Comparison of ENCODE assay signal across 7 cellular contexts in the genomic region with DNA sequence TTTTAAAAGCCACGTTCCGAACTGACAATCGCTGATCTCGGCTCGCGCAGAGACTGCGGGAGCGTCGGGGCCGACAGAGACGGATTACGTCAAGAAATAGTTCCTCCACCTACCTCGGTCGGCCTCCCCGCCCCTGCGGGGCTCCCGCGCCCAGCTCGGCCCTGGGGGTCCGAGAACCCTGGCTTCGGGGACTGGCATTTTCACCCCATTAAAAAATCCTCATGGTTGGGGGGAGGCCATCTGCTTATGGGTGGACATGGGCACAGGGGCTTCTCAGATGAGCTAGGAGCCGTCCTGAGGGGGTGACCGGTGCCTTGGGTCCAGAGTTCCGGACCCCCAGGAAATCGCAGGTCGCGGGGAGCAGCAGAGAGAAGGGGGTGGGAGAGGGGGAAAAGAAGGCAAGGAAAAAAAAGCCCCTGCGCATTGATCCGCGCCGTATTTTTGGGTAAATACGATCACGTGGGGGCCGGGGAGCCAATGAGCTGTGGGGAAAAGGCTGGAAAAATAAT. TPM values are rescaled to one million over a fixed set of nuclear protein-coding genes. Genes with fewer than 3 reads are reported as not detected.
A peak's percentile ranks its signal among the peaks of the same experiment; 100 is the strongest.
DNase-seq lines count a peak whose midpoint lies in the region; ATAC-seq and TF ChIP-seq lines count a peak whose summit lies in the region.

No MANE protein-coding gene starts in this region.

- H4K20me1 ChIP-seq in osteoblast (ENCODE audit: insufficient read depth, low read length) = peaks cover 6% of the 10 kb centered on the region

- H3K4me3 ChIP-seq in breast epithelium = peak overlapping the region; percentile 71 to 96 (median 82)
- peak overlapping the region; percentile 93 for H3K4me3 ChIP-seq in osteoblast (ENCODE audit: insufficient read depth, low read length)

- no peaks in the 10 kb centered on the region for H3K36me3 ChIP-seq in breast epithelium
- peaks cover 10% of the 10 kb centered on the region for H3K36me3 ChIP-seq in osteoblast (ENCODE audit: insufficient read depth, low read length)

- peaks cover 88% of the 10 kb centered on the region for H3K79me2 ChIP-seq in osteoblast (ENCODE audit: insufficient read depth, low read length)

- TF ChIP-seq CTCF in breast epithelium (IDR thresholded peaks at IDR 0.05) (no peak), osteoblast (IDR thresholded peaks at IDR 0.05; ENCODE audit: extremely low read depth, low read depth, low read length) (no peak)

- peak overlapping the region; percentile 91 for H2AFZ ChIP-seq in osteoblast (ENCODE audit: low read length)

- no peak for ATAC-seq in HG03432 (IDR thresholded peaks at IDR 0.05; ENCODE audit: unreplicated experiment)

- intact Hi-C loops in breast epithelium (cut with DNase I; ENCODE audit: low total_unique reads) = loop anchor here (10.0 kb wide), 2 partner anchors 205 to 1965 kb away; a partner anchor contains a TSS

- TF ChIP-seq POLR2A in breast epithelium (IDR thresholded peaks at IDR 0.05) = no peak

- H3K27me3 ChIP-seq in breast epithelium (peaks cover 0 to 23% of the 10 kb centered on the region in 2 donors), osteoblast (ENCODE audit: insufficient read depth, low read length) (no peaks in the 10 kb centered on the region)

- peak overlapping the region; percentile 88 for H3K4me2 ChIP-seq in osteoblast (ENCODE audit: insufficient read depth, low read length)

- DNase-seq in GM03348 (ENCODE audit: low spot score) (peak; percentile 85), NCI-H1105 (lab: John Stamatoyannopoulos, UW) (peak; percentile 68), breast epithelium (ENCODE audit: low spot score in 2 of 2) (peak; percentile 64 to 81), osteoblast (ENCODE audit: insufficient read length, low spot score, missing footprints) (peak; percentile 98), CD1c-positive myeloid dendritic cell (ENCODE audit: extremely low spot score) (no peak)
- DNase-seq in activated CD8-positive, alpha-beta memory T cell treated with anti-CD3 and anti-CD28 coated beads for 24 hours = no peak

- peaks cover 0 to 1% of the 10 kb centered on the region in 2 donors for H3K4me1 ChIP-seq in breast epithelium
- peaks cover 44% of the 10 kb centered on the region for H3K4me1 ChIP-seq in osteoblast (ENCODE audit: insufficient read depth, low read length)

- peak overlapping the region; percentile 94 to 95 for H3K27ac ChIP-seq in breast epithelium
- peak overlapping the region; percentile 87 for H3K27ac ChIP-seq in osteoblast (ENCODE audit: low read depth, low read length)

- H3K9me3 ChIP-seq in breast epithelium (no peaks in the 10 kb centered on the region), osteoblast (ENCODE audit: low read depth, low read length) (no peaks in the 10 kb centered on the region)

RNA-seq across cellular contexts. Expression of a gene that starts 0.3 kb away (rescaled TPM):
- total RNA-seq in breast epithelium (10 to 100 TPM in 1 of 3 donors, 1 to 10 TPM in 2; 3.8 to 16.8 (median 4.6) TPM), osteoblast (8.3 and 11.6 TPM in 2 replicates)

RNA-seq across cellular contexts. Expression of a gene that starts 9.1 kb away (rescaled TPM):
- total RNA-seq in breast epithelium (1 to 10 TPM in 2 of 3 donors, under 1 TPM in 1; 0.73 to 5.4 (median 2.0) TPM), osteoblast (3.2 and 5.1 TPM in 2 replicates)

RNA-seq across cellular contexts. Expression of a gene that starts 14.7 kb away (rescaled TPM):
- total RNA-seq in breast epithelium (10 to 100 TPM in 1 of 3 donors, 1 to 10 TPM in 2; 2.0 to 10.9 (median 4.3) TPM), osteoblast (9.7 and 11.2 TPM in 2 replicates)

RNA-seq across cellular contexts. Expression of a gene that starts 24.9 kb away (rescaled TPM):
- total RNA-seq in breast epithelium (1 to 10 TPM in 1 of 3 donors, under 1 TPM in 1, not detected in 1; 0.73 to 1.3 TPM), osteoblast (0.72 and 1.2 TPM in 2 replicates)

RNA-seq across cellular contexts. Expression of a gene that starts 26.7 kb away (rescaled TPM):
- total RNA-seq in breast epithelium = under 1 TPM in 1 of 3 donors, not detected in 2; 0.29 TPM
- 1.1 and 1.5 TPM in 2 replicates for total RNA-seq in osteoblast

Comparison
In these comparisons a context has a peak if more than half of its experiments do, and no peak if none do; other contexts are left out.
1. DNase-seq: peak in GM03348 (single experiment), NCI-H1105 (single experiment), breast epithelium (2 of 2) and osteoblast (single experiment); none in activated CD8-positive, alpha-beta memory T cell treated with anti-CD3 and anti-CD28 coated beads for 24 hours (single experiment) and CD1c-positive myeloid dendritic cell (single experiment).